In genomic region chr4:7254736-7255487, GRCh38 we compare ENCODE assay signal across 1 cellular context.
TF ChIP-seq lines count a peak whose summit lies in the region.

No MANE protein-coding gene starts in this region.

TF ChIP-seq in IMR-90, 13 proteins besides CTCF, POLR2A, EP300 and RAD21:
- TF ChIP-seq NFE2L2 (IDR thresholded peaks at IDR 0.05; ENCODE audit: low read depth, low read length) (no peak), BHLHE40 (IDR thresholded peaks at IDR 0.05; ENCODE audit: low read depth, low read length) (no peak), MAZ (IDR thresholded peaks at IDR 0.05; ENCODE audit: borderline replicate concordance, low read depth, low read length) (no peak), RCOR1 (IDR thresholded peaks at IDR 0.05; ENCODE audit: insufficient replicate concordance, low read length) (no peak), MAFK (IDR thresholded peaks at IDR 0.05; ENCODE audit: low read depth, low read length) (no peak), MXI1 (IDR thresholded peaks at IDR 0.05; ENCODE audit: borderline replicate concordance, low read depth, low read length) (no peak), CEBPB (IDR thresholded peaks at IDR 0.05; ENCODE audit: low read depth, low read length) (no peak)
